Comparison of ENCODE assay signal across 8 cellular contexts in the genomic region with DNA sequence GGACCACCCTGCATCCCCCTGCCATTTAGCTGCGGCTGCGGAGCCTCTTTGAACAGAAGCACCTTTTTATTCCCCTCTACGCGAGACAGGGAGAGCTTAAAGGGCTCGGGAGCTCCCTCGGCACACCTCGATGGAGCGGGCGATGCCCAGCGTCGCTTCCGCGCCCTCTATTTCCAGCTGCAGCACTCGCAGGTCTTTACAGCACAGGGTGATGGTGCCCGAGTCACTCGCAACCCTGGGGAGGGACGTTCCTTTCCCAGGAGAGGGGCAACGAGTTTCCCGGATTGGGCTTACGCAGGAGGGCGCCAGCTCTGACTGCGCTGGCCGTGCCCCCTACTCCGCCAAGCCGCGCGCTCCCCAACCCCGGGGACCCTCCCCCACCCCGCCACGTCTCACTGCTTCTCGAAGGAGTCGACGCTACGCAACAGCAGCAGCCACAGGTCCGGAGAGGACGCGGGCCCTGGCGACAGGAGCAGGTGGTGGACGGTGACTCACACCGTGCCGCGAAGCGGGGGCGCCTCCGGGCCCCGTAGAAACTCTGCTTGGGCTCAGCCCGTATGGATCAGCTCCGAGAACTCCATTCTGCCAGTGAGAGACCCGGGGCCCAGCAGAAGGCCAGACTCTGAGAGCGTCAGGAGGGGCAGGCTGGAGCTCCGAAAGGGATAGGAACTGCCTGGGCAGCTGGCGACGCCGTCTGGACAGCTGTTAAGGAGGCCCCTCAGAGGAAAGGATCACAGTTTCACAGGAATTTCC. TPM values are rescaled to one million over a fixed set of nuclear protein-coding genes. Genes with fewer than 3 reads are reported as not detected.
DNase-seq lines count a peak whose midpoint lies in the region; TF ChIP-seq lines count a peak whose summit lies in the region.

No MANE protein-coding gene starts in this region.

- TF ChIP-seq CTCF in 22Rv1 (IDR thresholded peaks at IDR 0.05): no peak
- no peak for TF ChIP-seq CTCF in GM10248 (IDR thresholded peaks at IDR 0.05; ENCODE audit: control extremely low read depth, extremely low read depth, low read depth, missing control alignments)
- TF ChIP-seq CTCF in MM.1S (IDR thresholded peaks at IDR 0.05; ENCODE audit: low read length): no peak
- no peak for TF ChIP-seq CTCF in transverse colon (IDR thresholded peaks at IDR 0.05)

- H3K36me3 ChIP-seq in MM.1S (replicated peaks; ENCODE audit: insufficient read depth, low read length) (no peaks in the 10 kb centered on the region), muscle layer of duodenum (ENCODE audit: control insufficient read depth in 1 of 2, insufficient read depth in 2 of 2, low read length in 2 of 2) (no peaks in the 10 kb centered on the region), transverse colon (no peaks in the 10 kb centered on the region)

- CTCF ChIA-PET in GM10248 (lab: Yijun Ruan, JAX): interaction anchor here (0.6 to 14.4 kb wide), 14 partner anchors 10 to 237 kb away, joined by 3 to 156 read pairs (median 4); a partner anchor contains a TSS
- CTCF ChIA-PET in activated CD4-positive, alpha-beta memory T cell treated with anti-CD3 and anti-CD28 coated beads for 36 hours (lab: Charles Lee): interaction anchor here (1.0 to 6.2 kb wide), 13 partner anchors 8 to 159 kb away, joined by 3 to 50 read pairs (median 5); a partner anchor contains a TSS

- no peaks in the 10 kb centered on the region for H3F3A ChIP-seq in MM.1S (ENCODE audit: insufficient read depth, low read length)

- peak overlapping the region; percentile 70 for H3K27ac ChIP-seq in 22Rv1
- H3K27ac ChIP-seq in MM.1S (ENCODE audit: low read length): no peak overlapping the region
- peak overlapping the region; percentile 45 for H3K27ac ChIP-seq in muscle layer of duodenum (ENCODE audit: low read length)
- H3K27ac ChIP-seq in transverse colon: peak overlapping the region; percentile 80 to 94 (median 86)

- H3K4me3 Mint-ChIP-seq in activated CD4-positive, alpha-beta memory T cell treated with anti-CD3 and anti-CD28 coated beads for 36 hours: peak overlapping the region; percentile 78

- peak overlapping the region; percentile 83 for H2AFZ ChIP-seq in MM.1S (ENCODE audit: low read length)

- H3K9me3 ChIP-seq in MM.1S (replicated peaks; ENCODE audit: insufficient read depth, low read length) (no peaks in the 10 kb centered on the region), muscle layer of duodenum (ENCODE audit: control insufficient read depth in 1 of 2, low read length in 2 of 2) (no peaks in the 10 kb centered on the region), transverse colon (no peaks in the 10 kb centered on the region)

- no peaks in the 10 kb centered on the region for H3K9me3 Mint-ChIP-seq in activated CD4-positive, alpha-beta memory T cell treated with anti-CD3 and anti-CD28 coated beads for 36 hours

- no peaks in the 10 kb centered on the region for H3K79me2 ChIP-seq in MM.1S (ENCODE audit: low read length)

- peak; percentile 31 for TF ChIP-seq POLR2A in transverse colon (IDR thresholded peaks at IDR 0.05)

- no peaks in the 10 kb centered on the region for H3K9me2 ChIP-seq in MM.1S (replicated peaks; ENCODE audit: insufficient read depth, low read length)

- H3K27ac Mint-ChIP-seq in activated CD4-positive, alpha-beta memory T cell treated with anti-CD3 and anti-CD28 coated beads for 36 hours: no peak overlapping the region

- peak overlapping the region; percentile 26; the same call in 1 of the 2 replicates for H3K9ac ChIP-seq in MM.1S (ENCODE audit: low read length)

- H3K27me3 ChIP-seq in MM.1S (replicated peaks; ENCODE audit: insufficient read depth, low read length) (no peaks in the 10 kb centered on the region), muscle layer of duodenum (ENCODE audit: low read depth, low read length) (no peaks in the 10 kb centered on the region), transverse colon (no peaks in the 10 kb centered on the region)

- no peaks in the 10 kb centered on the region for H3K4me1 ChIP-seq in MM.1S (ENCODE audit: low read length)
- peaks cover 0 to 19% of the 10 kb centered on the region in 2 donors for H3K4me1 ChIP-seq in muscle layer of duodenum (ENCODE audit: control insufficient read depth in 1 of 2, insufficient read depth in 2 of 2, low read length in 2 of 2)
- H3K4me1 ChIP-seq in transverse colon: peaks cover 4 to 26% (median 15%) of the 10 kb centered on the region in 4 donors

- DNase-seq in GM10248 (ENCODE audit: extremely low spot score) (peak; percentile 71), MM.1S (no peak), fibroblast of gingiva (ENCODE audit: low read depth) (peak; percentile 34), transverse colon (peak; percentile 73), KBM-7 (no peak)
- peak; percentile 58 for DNase-seq in activated CD4-positive, alpha-beta memory T cell treated with anti-CD3 and anti-CD28 coated beads for 36 hours

- no peaks in the 10 kb centered on the region for H3K36me3 Mint-ChIP-seq in activated CD4-positive, alpha-beta memory T cell treated with anti-CD3 and anti-CD28 coated beads for 36 hours

- intact Hi-C loops in activated CD4-positive, alpha-beta memory T cell treated with anti-CD3 and anti-CD28 coated beads for 36 hours (cut with micrococcal nuclease): no loop called here
- intact Hi-C loops in transverse colon (cut with DNase I; ENCODE audit: low total_unique reads): loop anchor here (5.0 kb wide), 1 partner anchor 51 kb away; a partner anchor contains a TSS

- 3% methylated on average over 28 of the region's 54 CpGs; no CpG with 5 or more reads in 1 of the 2 donors for WGBS in transverse colon (ENCODE audit: low coverage in 1 of 2), 2 donors

- no peak for TF ChIP-seq EP300 in transverse colon (IDR thresholded peaks at IDR 0.05; ENCODE audit: low read depth)

- H3K4me1 Mint-ChIP-seq in activated CD4-positive, alpha-beta memory T cell treated with anti-CD3 and anti-CD28 coated beads for 36 hours (ENCODE audit: low read depth): peaks cover 19% of the 10 kb centered on the region

- in situ Hi-C loops in transverse colon (cut with MboI; ENCODE audit: low pct_ligation_motif_present in 1 of 4, low pct_unique_long_range_greater_than_20kb in 1 of 4, low sequenced_read_pairs in 3 of 4): no loop called here
- in situ Hi-C loops in KBM-7 (cut with MboI; ENCODE audit: low pct_unique_long_range_greater_than_20kb, low sequenced_read_pairs): no loop called here

- peak overlapping the region; percentile 94 for H3K4me2 ChIP-seq in MM.1S (ENCODE audit: low read depth, low read length)

- H4K20me1 ChIP-seq in MM.1S (ENCODE audit: insufficient read depth, low read length): no peaks in the 10 kb centered on the region

- POLR2A ChIA-PET in GM10248 (lab: Yijun Ruan, JAX): interaction anchor here (0.7 to 1.8 kb wide), 4 partner anchors 9 to 95 kb away, joined by 3 to 5 read pairs (median 4); a partner anchor contains a TSS
- POLR2A ChIA-PET in activated CD4-positive, alpha-beta memory T cell treated with anti-CD3 and anti-CD28 coated beads for 36 hours (lab: Charles Lee): interaction anchor here (0.6 to 2.7 kb wide), 7 partner anchors 9 to 94 kb away, joined by 3 to 37 read pairs (median 4); a partner anchor contains a TSS

- H3K27me3 Mint-ChIP-seq in activated CD4-positive, alpha-beta memory T cell treated with anti-CD3 and anti-CD28 coated beads for 36 hours: no peaks in the 10 kb centered on the region

- H3K4me3 ChIP-seq in MM.1S (ENCODE audit: low read length) (peak overlapping the region; percentile 65), muscle layer of duodenum (ENCODE audit: low read depth in 1 of 2, low read length in 2 of 2) (peak overlapping the region; percentile 75 to 80), transverse colon (peak overlapping the region; percentile 57 to 75 (median 64))

RNA-seq across cellular contexts. Expression of a gene that starts 5.8 kb away (rescaled TPM):
- under 1 TPM; 0.68 to 0.69 TPM for total RNA-seq in activated CD4-positive, alpha-beta memory T cell treated with anti-CD3 and anti-CD28 coated beads for 36 hours
- 1 to 10 TPM in 2 of 4 donors, not detected in 2; 1.1 to 1.5 TPM for total RNA-seq in transverse colon

RNA-seq across cellular contexts. Expression of a gene that starts 9.9 kb away (rescaled TPM):
- total RNA-seq in activated CD4-positive, alpha-beta memory T cell treated with anti-CD3 and anti-CD28 coated beads for 36 hours: 100 to 1,000 TPM; 224 to 246 TPM
- total RNA-seq in transverse colon: 10 to 100 TPM in 1 of 4 donors, 1 to 10 TPM in 2, not detected in 1; 4.5 to 12.3 (median 8.7) TPM

RNA-seq across cellular contexts. Expression of a gene that starts 19.0 kb away (rescaled TPM):
- 100 to 1,000 TPM; 297 to 299 TPM for total RNA-seq in activated CD4-positive, alpha-beta memory T cell treated with anti-CD3 and anti-CD28 coated beads for 36 hours
- total RNA-seq in transverse colon: 100 to 1,000 TPM in 3 of 4 donors, 10 to 100 TPM in 1; 43.8 to 122 (median 114) TPM

RNA-seq across cellular contexts. Expression of a gene that starts 19.0 kb away (rescaled TPM):
- total RNA-seq in activated CD4-positive, alpha-beta memory T cell treated with anti-CD3 and anti-CD28 coated beads for 36 hours: 1 to 10 TPM; 7.8 to 9.9 TPM
- total RNA-seq in transverse colon: 100 to 1,000 TPM in 1 of 4 donors, 10 to 100 TPM in 3; 16.5 to 166 (median 22.7) TPM

RNA-seq across cellular contexts. Expression of a gene that starts 32.3 kb away (rescaled TPM):
- total RNA-seq in activated CD4-positive, alpha-beta memory T cell treated with anti-CD3 and anti-CD28 coated beads for 36 hours: not detected
- total RNA-seq in transverse colon: not detected

Comparison
In these comparisons a context has a peak if more than half of its experiments do, and no peak if none do; other contexts are left out.
1. DNase-seq: peak in GM10248 (single experiment), activated CD4-positive, alpha-beta memory T cell treated with anti-CD3 and anti-CD28 coated beads for 36 hours (single experiment), fibroblast of gingiva (single experiment) and transverse colon (single experiment); none in MM.1S (single experiment) and KBM-7 (single experiment).
2. RNA of a gene that starts 9.9 kb away (total RNA-seq): 224 to 246 TPM in activated CD4-positive, alpha-beta memory T cell treated with anti-CD3 and anti-CD28 coated beads for 36 hours; 4.5 to 12.3 TPM in transverse colon; every median in the first group is over 10 times any median in the second.
3. Peak in every context shown above with its lines, with median percentiles within 50 percentile points of each other: H3K4me3 ChIP-seq.